Comparison of ENCODE assay signal across 8 cellular contexts in genomic region chr3:20125912-20126311, GRCh38.
DNase-seq lines count a peak whose midpoint lies in the region; ATAC-seq and TF ChIP-seq lines count a peak whose summit lies in the region.

No MANE protein-coding gene starts in this region.

- H3K36me3 ChIP-seq in OCI-LY3 (replicated peaks; ENCODE audit: low read depth, low read length), result peaks cover 28% of the 10 kb centered on the region
- peaks cover 0 to 96% (median 40%) of the 10 kb centered on the region in 6 donors for H3K36me3 ChIP-seq in spleen
- H3K36me3 ChIP-seq in esophagus squamous epithelium, result peaks cover 8 to 87% (median 13%) of the 10 kb centered on the region in 3 donors

- peak overlapping the region; percentile 59 for H3K9ac ChIP-seq in OCI-LY3 (ENCODE audit: low read length)

- no peaks in the 10 kb centered on the region for H3K27me3 ChIP-seq in OCI-LY3 (ENCODE audit: low read depth, low read length)
- H3K27me3 ChIP-seq in spleen (replicated peaks in 1 of 7), result no peaks in the 10 kb centered on the region
- no peaks in the 10 kb centered on the region for H3K27me3 ChIP-seq in esophagus squamous epithelium

- no peak overlapping the region for H2AFZ ChIP-seq in OCI-LY3 (ENCODE audit: low read depth, low read length)

- intact Hi-C loops in spleen (cut with DNase I; ENCODE audit: low total_unique reads), result no loop called here
- intact Hi-C loops in esophagus squamous epithelium (cut with DNase I), result no loop called here

- peak; percentile 30 for DNase-seq in GM19240 (ENCODE audit: insufficient read length, low spot score)
- DNase-seq in spleen, result peak; percentile 78
- no peak for DNase-seq in activated CD4-positive, alpha-beta T cell treated with anti-CD3 and anti-CD28 coated beads, Interleukin-2, amount 50 U/mL, for 4 hours
- DNase-seq in activated CD4-positive, alpha-beta T cell treated with anti-CD3 and anti-CD28 coated beads for 1 hour, result no peak
- no peak for DNase-seq in esophagus squamous epithelium (lab: John Stamatoyannopoulos, UW)
- no peak for DNase-seq in omental fat pad (ENCODE audit: low spot score)

- H3K4me3 ChIP-seq in OCI-LY3 (ENCODE audit: low read length), result peak overlapping the region; percentile 49
- H3K4me3 ChIP-seq in spleen, result peak overlapping the region in 2 of 8 donors; percentile 2 to 17
- H3K4me3 ChIP-seq in esophagus squamous epithelium, result no peak overlapping the region

- TF ChIP-seq CTCF in OCI-LY3 (IDR thresholded peaks at IDR 0.05; ENCODE audit: low read depth, low read length) (no peak), spleen (IDR thresholded peaks at IDR 0.05 in 8 of 11, conservative IDR thresholded peaks at IDR 0.05 in 3 of 11) (no peak), esophagus squamous epithelium (IDR thresholded peaks at IDR 0.05) (no peak), omental fat pad (IDR thresholded peaks at IDR 0.05) (no peak)

- H3K4me2 ChIP-seq in OCI-LY3 (ENCODE audit: low read length), result peak overlapping the region; percentile 70

- peak overlapping the region; percentile 87 for H3K27ac ChIP-seq in OCI-LY3 (ENCODE audit: low read length)
- peak overlapping the region in 7 of 8 donors; percentile 28 to 80 (median 70) for H3K27ac ChIP-seq in spleen
- no peak overlapping the region for H3K27ac ChIP-seq in esophagus squamous epithelium

- H3K9me3 ChIP-seq in OCI-LY3 (ENCODE audit: insufficient read depth, low read length) (no peaks in the 10 kb centered on the region), spleen (no peaks in the 10 kb centered on the region), esophagus squamous epithelium (no peaks in the 10 kb centered on the region)

- WGBS in spleen, 5 donors, result 47 to 59% (median 53%) methylated on average over 10 of the region's 10 CpGs
- WGBS in esophagus squamous epithelium, 2 donors, result 78 to 82% methylated on average over 10 of the region's 10 CpGs

- TF ChIP-seq POLR2A in spleen (IDR thresholded peaks at IDR 0.05) (peak in 1 of 3 donors; percentile 5), esophagus squamous epithelium (IDR thresholded peaks at IDR 0.05) (no peak)

- H3K4me1 ChIP-seq in OCI-LY3 (ENCODE audit: low read length) (peaks cover 33% of the 10 kb centered on the region), spleen (peaks cover 0 to 28% (median 14%) of the 10 kb centered on the region in 6 donors), esophagus squamous epithelium (no peaks in the 10 kb centered on the region)

- H4K20me1 ChIP-seq in OCI-LY3 (ENCODE audit: insufficient read depth, low read length), result no peaks in the 10 kb centered on the region

- ATAC-seq in HG02943 (IDR thresholded peaks at IDR 0.05; ENCODE audit: low read depth, unreplicated experiment) (peak; percentile 100), omental fat pad (ENCODE audit: low FRiP score) (no peak)

- no peaks in the 10 kb centered on the region for H3K79me2 ChIP-seq in OCI-LY3 (ENCODE audit: low read length)

Comparison
In these comparisons a context has a peak if more than half of its experiments do, and no peak if none do; other contexts are left out.
1. DNase-seq: peak in GM19240 (single experiment) and spleen (single experiment); none in activated CD4-positive, alpha-beta T cell treated with anti-CD3 and anti-CD28 coated beads, Interleukin-2, amount 50 U/mL, for 4 hours (0 of 2), activated CD4-positive, alpha-beta T cell treated with anti-CD3 and anti-CD28 coated beads for 1 hour (single experiment), esophagus squamous epithelium (single experiment) and omental fat pad (single experiment).
2. H3K27ac ChIP-seq: peak in OCI-LY3 (single experiment) and spleen (7 of 8); none in esophagus squamous epithelium (0 of 4).